ENCODE assay signal across 12 cellular contexts in the genomic region with DNA sequence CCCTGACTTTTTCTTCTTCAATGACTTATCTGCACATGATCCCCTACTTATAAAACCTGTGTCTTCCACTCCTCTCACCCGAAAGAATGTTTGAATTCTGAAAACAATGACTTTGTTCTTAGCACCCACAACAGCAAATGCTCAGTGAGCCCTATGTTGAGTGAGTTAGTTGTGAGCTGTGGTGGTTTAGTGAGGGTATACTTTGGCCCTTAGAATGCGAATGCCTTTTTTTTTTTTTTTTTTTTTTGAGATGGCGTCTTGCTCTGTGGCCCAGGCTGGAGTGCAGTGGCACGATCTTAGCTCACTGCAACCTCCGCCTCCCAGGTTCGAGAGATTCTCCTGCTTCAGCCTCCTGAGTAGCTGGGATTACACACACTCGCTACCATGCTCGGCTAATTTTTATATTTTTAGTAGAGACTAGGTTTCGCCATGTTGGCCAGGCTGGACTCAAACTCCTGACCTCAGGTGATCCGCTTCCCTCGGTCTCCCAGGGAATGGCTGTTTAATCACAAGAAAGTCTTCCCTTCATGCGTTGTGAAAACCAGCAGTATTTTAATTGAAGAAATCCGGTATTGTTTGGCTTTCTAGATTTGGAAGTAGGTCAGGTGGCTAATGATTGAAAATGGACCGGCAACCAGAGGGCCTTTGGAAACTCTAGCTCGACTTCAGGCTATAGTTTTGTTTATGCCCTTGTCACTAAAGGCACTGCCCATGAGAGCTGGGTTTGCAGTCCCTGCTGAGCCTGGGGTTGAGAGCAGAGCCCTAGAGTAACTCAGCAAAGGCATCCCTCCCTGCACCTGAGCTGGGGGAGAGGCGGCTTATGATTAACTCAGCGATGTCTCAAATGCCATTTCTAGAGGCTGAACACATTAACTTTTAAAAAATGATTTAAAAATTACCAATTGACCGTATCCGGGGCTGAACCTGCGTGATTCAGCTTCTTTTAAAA. TPM values are rescaled to one million over a fixed set of nuclear protein-coding genes. Genes with fewer than 3 reads are reported as not detected.
DNase-seq lines count a peak whose midpoint lies in the region; ATAC-seq and TF ChIP-seq lines count a peak whose summit lies in the region.
"Had no signal": no experiment of that assay in that cellular context is flagged by ENCODE, and none has a peak within 500 bp of the region (broad histone marks: within the 10 kb centered on the region; RNA-seq: fewer than 3 reads in every experiment).

No MANE protein-coding gene starts in this region.

- H3K27me3 Mint-ChIP-seq in nephron (ENCODE audit: low read depth): no peaks in the 10 kb centered on the region

- TF ChIP-seq POLR2A in erythroblast (IDR thresholded peaks at IDR 0.05; ENCODE audit: low read length): no peak

- H3K9me3 Mint-ChIP-seq in nephron: no peaks in the 10 kb centered on the region

- H3K9me2 ChIP-seq in MM.1S (replicated peaks; ENCODE audit: insufficient read depth, low read length): no peaks in the 10 kb centered on the region

- H3K4me2 ChIP-seq in MM.1S (ENCODE audit: low read depth, low read length): no peak overlapping the region

- POLR2A ChIA-PET in A673 (lab: Charles Lee; ENCODE audit: low non-redundant PET): no interaction called here
- POLR2A ChIA-PET in HEK293 (lab: Yijun Ruan, JAX): no interaction called here

- ATAC-seq in HG02973 (IDR thresholded peaks at IDR 0.05; ENCODE audit: unreplicated experiment) (no peak), HG02852 (IDR thresholded peaks at IDR 0.05; ENCODE audit: unreplicated experiment) (no peak)

- H3F3A ChIP-seq in MM.1S (ENCODE audit: insufficient read depth, low read length): peaks cover 28% of the 10 kb centered on the region

- H2AFZ ChIP-seq in MM.1S (ENCODE audit: low read length): no peak overlapping the region

- no peaks in the 10 kb centered on the region for H3K36me3 ChIP-seq in A673 (ENCODE audit: insufficient read depth, low read length, poor library complexity, severe bottlenecking)
- H3K36me3 ChIP-seq in HEK293 (ENCODE audit: control insufficient read depth in 2 of 2, insufficient read depth in 1 of 2, low read length in 2 of 2): no peaks in the 10 kb centered on the region
- H3K36me3 ChIP-seq in endocrine pancreas (ENCODE audit: control insufficient read depth, insufficient read depth, low read length): no peaks in the 10 kb centered on the region
- no peaks in the 10 kb centered on the region for H3K36me3 ChIP-seq in MM.1S (replicated peaks; ENCODE audit: insufficient read depth, low read length)

- TF ChIP-seq CTCF in A673 (conservative IDR thresholded peaks at IDR 0.05; ENCODE audit: low read depth, low read length): no peak
- TF ChIP-seq CTCF in HEK293 (tag by site-specific recombination; IDR thresholded peaks at IDR 0.05): no peak
- no peak for TF ChIP-seq CTCF in nephron (IDR thresholded peaks at IDR 0.05; ENCODE audit: unreplicated experiment in 3 of 3)
- no peak for TF ChIP-seq CTCF in MM.1S (IDR thresholded peaks at IDR 0.05; ENCODE audit: low read length)

- H3K9ac ChIP-seq in endocrine pancreas (ENCODE audit: control insufficient read depth, insufficient read depth, low read length): no peak overlapping the region
- H3K9ac ChIP-seq in MM.1S (ENCODE audit: low read length): no peak overlapping the region

- H3K4me1 ChIP-seq in A673 (ENCODE audit: insufficient read depth, low read length, poor library complexity, severe bottlenecking): peaks cover 55% of the 10 kb centered on the region
- H3K4me1 ChIP-seq in HEK293 (ENCODE audit: control insufficient read depth, insufficient read depth, low read length): peaks cover 10% of the 10 kb centered on the region
- H3K4me1 ChIP-seq in endocrine pancreas (ENCODE audit: control insufficient read depth, insufficient read depth, low read length): no peaks in the 10 kb centered on the region
- peaks cover 19% of the 10 kb centered on the region for H3K4me1 ChIP-seq in MM.1S (ENCODE audit: low read length)

- H3K27ac Mint-ChIP-seq in nephron: peak overlapping the region; percentile 50 to 86 (median 84)

- DNase-seq in A673 (ENCODE audit: low spot score) (no peak), erythroblast (lab: John Stamatoyannopoulos, UW) (no peak), MM.1S (no peak)
- DNase-seq: activated CD4-positive, alpha-beta T cell treated with anti-CD3 and anti-CD28 coated beads, Interleukin-2, amount 50 U/mL, for 4 hours; effector CD4-positive, alpha-beta T cell; NCI-H1694 treated with DMSO at 0.1 percent for 48 hours; RPMI8226 had no signal

- peak overlapping the region in 2 of 3 experiments; percentile 2 to 34 for H3K4me3 Mint-ChIP-seq in nephron

- no peaks in the 10 kb centered on the region for H3K27me3 ChIP-seq in A673 (replicated peaks; ENCODE audit: insufficient read depth, low read depth, low read length, poor library complexity)
- H3K27me3 ChIP-seq in endocrine pancreas (ENCODE audit: control insufficient read depth, insufficient read depth, low read length): no peaks in the 10 kb centered on the region
- H3K27me3 ChIP-seq in MM.1S (replicated peaks; ENCODE audit: insufficient read depth, low read length): no peaks in the 10 kb centered on the region

- peaks cover 81% of the 10 kb centered on the region for H3K79me2 ChIP-seq in MM.1S (ENCODE audit: low read length)

- H3K9me3 ChIP-seq in A673 (ENCODE audit: low read depth, low read length, poor library complexity, severe bottlenecking) (no peaks in the 10 kb centered on the region), HEK293 (ENCODE audit: control insufficient read depth, insufficient read depth, low read depth, low read length) (no peaks in the 10 kb centered on the region), endocrine pancreas (ENCODE audit: control insufficient read depth, low read length) (no peaks in the 10 kb centered on the region), MM.1S (replicated peaks; ENCODE audit: insufficient read depth, low read length) (no peaks in the 10 kb centered on the region)

- H4K20me1 ChIP-seq in MM.1S (ENCODE audit: insufficient read depth, low read length): no peaks in the 10 kb centered on the region

- H3K27ac ChIP-seq in A673 (ENCODE audit: low read depth, low read length, poor library complexity, severe bottlenecking) (peak overlapping the region; percentile 63), HEK293 (ENCODE audit: extremely low read depth, low read depth, low read length) (no peak overlapping the region), MM.1S (ENCODE audit: low read length) (no peak overlapping the region)

- H3K4me3 ChIP-seq in A673 (ENCODE audit: low read depth, low read length, poor library complexity, severe bottlenecking): no peak overlapping the region
- H3K4me3 ChIP-seq in HEK293 (ENCODE audit: low read depth, low read length): no peak overlapping the region
- peak overlapping the region; percentile 46 for H3K4me3 ChIP-seq in endocrine pancreas (ENCODE audit: control insufficient read depth, insufficient read depth, low read length)
- no peak overlapping the region for H3K4me3 ChIP-seq in MM.1S (ENCODE audit: low read length)

- no TSS peak for BruUV-seq in A673 (replicated peaks; lab: Mats Ljungman, UMichigan)

- intact Hi-C loops in A673 (cut with micrococcal nuclease; ENCODE audit: unreplicated experiment): no loop called here

- peaks cover 81% of the 10 kb centered on the region for H3K4me1 Mint-ChIP-seq in nephron

- no peaks in the 10 kb centered on the region for H3K36me3 Mint-ChIP-seq in nephron (ENCODE audit: low read depth)

- CTCF ChIA-PET in A673 (lab: Charles Lee) (interaction anchor here (0.5 kb wide), 1 partner anchor 95 kb away, joined by 4 read pairs; no protein-coding TSS in a partner anchor), HEK293 (lab: Yijun Ruan, JAX) (interaction anchor here (0.8 to 1.0 kb wide), 3 partner anchors 69 to 178 kb away, joined by 3 to 5 read pairs (median 3); no protein-coding TSS in a partner anchor)

TF ChIP-seq in HEK293, 187 proteins besides CTCF, POLR2A, EP300 and RAD21:
- TF ChIP-seq WT1 (tag by site-specific recombination; IDR thresholded peaks at IDR 0.05) (no peak), ZNF664 (tag by site-specific recombination; IDR thresholded peaks at IDR 0.05) (peak; percentile 51; the same call in 1 of the 2 replicates)

RNA-seq across cellular contexts. Expression of a gene that starts 41.3 kb away (rescaled TPM):
- 49.4 and 53.1 TPM in 2 replicates for total RNA-seq in A673 (2021)
